ENCODE assay signal across 18 cellular contexts in the genomic region with DNA sequence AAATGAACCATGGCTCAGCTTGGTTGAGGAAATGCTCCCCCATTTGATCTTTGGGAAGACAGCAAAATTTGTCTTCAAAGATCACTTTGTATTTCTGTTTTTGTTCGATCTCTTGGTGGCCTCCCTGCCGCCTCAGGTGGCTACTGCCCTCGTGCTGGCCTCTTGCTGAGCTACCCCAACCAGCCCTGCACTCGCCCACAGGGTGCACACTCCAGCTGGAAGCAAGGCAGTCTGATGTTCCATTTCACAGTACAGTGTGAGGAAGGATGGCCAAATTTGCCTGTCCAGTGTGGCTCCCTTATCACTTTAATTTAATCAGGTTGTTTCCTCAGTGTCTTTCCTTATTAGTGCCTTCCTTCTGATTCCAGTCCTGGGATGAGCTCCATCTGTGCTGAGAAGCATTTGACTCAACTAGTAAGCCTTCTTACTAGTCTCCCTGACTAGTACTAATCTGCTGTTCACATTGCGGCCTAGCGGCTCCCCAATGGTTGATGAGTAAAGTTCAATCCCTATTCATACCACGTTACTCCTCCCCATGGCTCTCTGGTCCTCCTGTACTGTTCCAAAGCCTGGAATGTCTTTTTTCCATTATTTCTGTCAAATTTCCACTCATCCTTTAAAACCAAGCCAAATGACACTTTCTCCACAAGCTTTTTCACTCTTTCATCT. TPM values are rescaled to one million over a fixed set of nuclear protein-coding genes. Genes with fewer than 3 reads are reported as not detected.
DNase-seq lines count a peak whose midpoint lies in the region; ATAC-seq and TF ChIP-seq lines count a peak whose summit lies in the region.
"Had no signal": no experiment of that assay in that cellular context is flagged by ENCODE, and none has a peak within 500 bp of the region (broad histone marks: within the 10 kb centered on the region; RNA-seq: fewer than 3 reads in every experiment).

No MANE protein-coding gene starts in this region.

- DNase-seq in RWPE2 (ENCODE audit: low spot score), result no peak
- no peak for DNase-seq in epithelial cell of prostate (ENCODE audit: low read depth, low spot score)
- DNase-seq in osteocyte (ENCODE audit: extremely low spot score, unreplicated experiment), result no peak
- no peak for DNase-seq in occipital lobe (lab: John Stamatoyannopoulos, UW)
- no peak for DNase-seq in HCEC 1CT
- DNase-seq in testis, result no peak
- DNase-seq: activated CD8-positive, alpha-beta T cell treated with anti-CD3 and anti-CD28 coated beads for 36 hours; activated T-cell treated with anti-CD3 and anti-CD28 coated beads, Interleukin-2, amount 50 U/mL, for 48 hours; caudate nucleus; effector CD8-positive, alpha-beta T cell; islet precursor cell; Karpas-422; NCI-H1105 treated with DMSO at 0.1 percent for 48 hours; right cardiac atrium; RPMI8226; T-helper 1 cell had no signal

- H3K4me1 Mint-ChIP-seq in osteocyte (ENCODE audit: unreplicated experiment), result peaks cover 93% of the 10 kb centered on the region

- no peak overlapping the region for H3K4me3 ChIP-seq in RWPE2 (ENCODE audit: severe bottlenecking)
- no peak overlapping the region for H3K4me3 ChIP-seq in testis
- H3K4me3 ChIP-seq: BLaER1 treated with 17β-estradiol and CSF1 and Interleukin-3, amounts not matched to agents 10 nM and 100 nM had no signal

- H3K4me3 Mint-ChIP-seq in osteocyte (ENCODE audit: unreplicated experiment), result no peak overlapping the region
- H3K4me3 Mint-ChIP-seq: activated CD8-positive, alpha-beta T cell treated with anti-CD3 and anti-CD28 coated beads for 36 hours had no signal

- no peaks in the 10 kb centered on the region for H3K27me3 Mint-ChIP-seq in osteocyte (ENCODE audit: unreplicated experiment)
- H3K27me3 Mint-ChIP-seq: activated CD8-positive, alpha-beta T cell treated with anti-CD3 and anti-CD28 coated beads for 36 hours had no signal

- H3K9me3 ChIP-seq in RWPE2 (ENCODE audit: severe bottlenecking) (no peaks in the 10 kb centered on the region), testis (no peaks in the 10 kb centered on the region)
- H3K9me3 ChIP-seq: BLaER1 treated with 17β-estradiol and CSF1 and Interleukin-3, amounts not matched to agents 10 nM and 100 nM had no signal

- H3K27me3 ChIP-seq in RWPE2 (ENCODE audit: insufficient read depth, poor library complexity, severe bottlenecking) (no peaks in the 10 kb centered on the region), testis (no peaks in the 10 kb centered on the region)
- H3K27me3 ChIP-seq: BLaER1 treated with 17β-estradiol and CSF1 and Interleukin-3, amounts not matched to agents 10 nM and 100 nM had no signal

- WGBS in testis, 2 donors, result 77% methylated on average over 7 of the region's 7 CpGs

- TF ChIP-seq CTCF in RWPE2 (IDR thresholded peaks at IDR 0.05; ENCODE audit: poor library complexity, severe bottlenecking) (no peak), osteocyte (IDR thresholded peaks at IDR 0.05) (no peak), testis (IDR thresholded peaks at IDR 0.05) (no peak)

- H3K27ac Mint-ChIP-seq in osteocyte (ENCODE audit: unreplicated experiment), result peak overlapping the region; percentile 98
- H3K27ac Mint-ChIP-seq: activated CD8-positive, alpha-beta T cell treated with anti-CD3 and anti-CD28 coated beads for 36 hours had no signal

- TF ChIP-seq POLR2A in testis (IDR thresholded peaks at IDR 0.05), result no peak

- H3K27ac ChIP-seq in RWPE2 (ENCODE audit: poor library complexity, severe bottlenecking) (peak overlapping the region; percentile 98), epithelial cell of prostate (peak overlapping the region; percentile 99), testis (no peak overlapping the region)
- H3K27ac ChIP-seq: BLaER1 treated with 17β-estradiol and CSF1 and Interleukin-3, amounts not matched to agents 10 nM and 100 nM had no signal

- peaks cover 66% of the 10 kb centered on the region for H3K4me1 ChIP-seq in RWPE2 (ENCODE audit: insufficient read depth, poor library complexity, severe bottlenecking)
- H3K4me1 ChIP-seq in testis, result no peaks in the 10 kb centered on the region

- H3K9me3 Mint-ChIP-seq in osteocyte (ENCODE audit: unreplicated experiment), result no peaks in the 10 kb centered on the region
- H3K9me3 Mint-ChIP-seq: activated CD8-positive, alpha-beta T cell treated with anti-CD3 and anti-CD28 coated beads for 36 hours had no signal

- peaks cover 69% of the 10 kb centered on the region for H3K36me3 ChIP-seq in RWPE2 (ENCODE audit: low read depth)
- H3K36me3 ChIP-seq in testis (ENCODE audit: low read depth, missing control alignments), result no peaks in the 10 kb centered on the region
- H3K36me3 ChIP-seq: BLaER1 treated with 17β-estradiol and CSF1 and Interleukin-3, amounts not matched to agents 10 nM and 100 nM had no signal

- peaks cover 33% of the 10 kb centered on the region for H3K36me3 Mint-ChIP-seq in osteocyte (ENCODE audit: unreplicated experiment)

- intact Hi-C loops in testis (cut with DNase I; ENCODE audit: low total_unique reads), result no loop called here

- no peak for ATAC-seq in RWPE2 (ENCODE audit: low read depth)
- no peak for ATAC-seq in GM21381 (IDR thresholded peaks at IDR 0.05; ENCODE audit: unreplicated experiment)
- ATAC-seq: activated CD8-positive, alpha-beta T cell treated with anti-CD3 and anti-CD28 coated beads for 36 hours; right cardiac atrium had no signal

RNA-seq across cellular contexts. Expression of a gene that starts 8.2 kb away (rescaled TPM):
- total RNA-seq in osteocyte (470 and 517 TPM in 2 replicates), occipital lobe (3.6 TPM), testis (10 to 100 TPM in 1 of 2 donors, 1 to 10 TPM in 1; 9.4 to 12.3 TPM)
- 21.4 TPM for polyA plus RNA-seq in testis (ENCODE audit: insufficient read depth, low read depth, low replicate concordance)

RNA-seq across cellular contexts. Expression of a gene that starts 22.5 kb away (rescaled TPM):
- total RNA-seq in osteocyte (8.6 and 9.5 TPM in 2 replicates), occipital lobe (1.9 TPM), testis (10 to 100 TPM; 14.1 to 15.5 TPM)
- polyA plus RNA-seq in testis (ENCODE audit: insufficient read depth, low read depth, low replicate concordance), result 28.1 TPM

Comparison
In these comparisons a context has a peak if more than half of its experiments do, and no peak if none do; other contexts are left out.
1. H3K27ac ChIP-seq: peak in RWPE2 (single experiment) and epithelial cell of prostate (single experiment); none in testis (0 of 2).
2. RNA of a gene that starts 8.2 kb away (total RNA-seq): 470 to 517 TPM in osteocyte; 9.4 to 12.3 TPM in testis and 3.6 TPM in occipital lobe (single experiment); every median in the first group is over 10 times any median in the second.